8 cellular contexts compared by ENCODE assay signal in genomic region chr1:36148821-36149236, GRCh38. TPM values are rescaled to one million over a fixed set of nuclear protein-coding genes. Genes with fewer than 3 reads are reported as not detected.
DNase-seq lines count a peak whose midpoint lies in the region; ATAC-seq and TF ChIP-seq lines count a peak whose summit lies in the region.

No MANE protein-coding gene starts in this region.

- no peaks in the 10 kb centered on the region for H3K36me3 ChIP-seq in adipocyte (ENCODE audit: control insufficient read depth, insufficient read depth, low read length, severe bottlenecking)
- peaks cover 0 to 5% of the 10 kb centered on the region in 2 donors for H3K36me3 ChIP-seq in left lung
- no peaks in the 10 kb centered on the region for H3K36me3 ChIP-seq in thyroid gland

- no peak for TF ChIP-seq POLR2A in thyroid gland (IDR thresholded peaks at IDR 0.05)

- 3 to 6% methylated on average over 15 to 16 of the region's 16 CpGs for WGBS in thyroid gland, 2 donors

- H3K9ac ChIP-seq in adipocyte (ENCODE audit: low read length): peak overlapping the region; percentile 95

- no peak for DNase-seq in activated T-cell treated with anti-CD3 and anti-CD28 coated beads, Interleukin-2, amount 50 U/mL, for 4 hours
- DNase-seq in activated T-cell treated with anti-CD3 and anti-CD28 coated beads, Interleukin-2, amount 50 U/mL, for 48 hours: no peak
- DNase-seq in adipocyte (ENCODE audit: low read depth) (no peak), left lung (no peak), thyroid gland (no peak), GOT3 (lab: John Stamatoyannopoulos, UW) (no peak), OCI-M2 (lab: John Stamatoyannopoulos, UW; ENCODE audit: unreplicated experiment) (no peak), SW 1271 (lab: John Stamatoyannopoulos, UW) (no peak)

- peaks cover 63% of the 10 kb centered on the region for H3K4me1 Mint-ChIP-seq in activated T-cell treated with anti-CD3 and anti-CD28 coated beads, Interleukin-2, amount 50 U/mL, for 4 hours (ENCODE audit: low read depth)

- TF ChIP-seq CTCF in left lung (IDR thresholded peaks at IDR 0.05) (no peak), thyroid gland (IDR thresholded peaks at IDR 0.05) (no peak)

- H3K36me3 Mint-ChIP-seq in activated T-cell treated with anti-CD3 and anti-CD28 coated beads, Interleukin-2, amount 50 U/mL, for 4 hours (ENCODE audit: insufficient read depth): no peaks in the 10 kb centered on the region

- intact Hi-C loops in left lung (cut with DNase I) (no loop called here), thyroid gland (cut with DNase I) (no loop called here)

- no peak for ATAC-seq in activated T-cell treated with anti-CD3 and anti-CD28 coated beads, Interleukin-2, amount 50 U/mL, for 4 hours
- ATAC-seq in left lung: no peak

- no peaks in the 10 kb centered on the region for H3K27me3 Mint-ChIP-seq in activated T-cell treated with anti-CD3 and anti-CD28 coated beads, Interleukin-2, amount 50 U/mL, for 4 hours (ENCODE audit: low read depth)

- no peaks in the 10 kb centered on the region for H3K9me3 Mint-ChIP-seq in activated T-cell treated with anti-CD3 and anti-CD28 coated beads, Interleukin-2, amount 50 U/mL, for 4 hours

- H3K27ac ChIP-seq in left lung: peak overlapping the region; percentile 77 to 99
- H3K27ac ChIP-seq in thyroid gland: peak overlapping the region; percentile 85 to 100 (median 100)

- H3K9me3 ChIP-seq in adipocyte (ENCODE audit: control insufficient read depth, low read length): no peaks in the 10 kb centered on the region
- no peaks in the 10 kb centered on the region for H3K9me3 ChIP-seq in left lung
- H3K9me3 ChIP-seq in thyroid gland: no peaks in the 10 kb centered on the region

- H3K4me3 ChIP-seq in adipocyte (ENCODE audit: low read length) (peak overlapping the region; percentile 96), left lung (peak overlapping the region; percentile 62 to 81), thyroid gland (replicated peaks in 1 of 3) (peak overlapping the region; percentile 50 to 73 (median 60))

- peaks cover 32% of the 10 kb centered on the region for H3K4me1 ChIP-seq in adipocyte (ENCODE audit: control insufficient read depth, insufficient read depth, low read length)
- peaks cover 31 to 60% of the 10 kb centered on the region in 2 donors for H3K4me1 ChIP-seq in left lung
- H3K4me1 ChIP-seq in thyroid gland: peaks cover 41 to 55% of the 10 kb centered on the region in 2 donors

- H3K27me3 ChIP-seq in adipocyte (replicated peaks; ENCODE audit: control insufficient read depth, insufficient read depth, low read length) (no peaks in the 10 kb centered on the region), left lung (no peaks in the 10 kb centered on the region), thyroid gland (no peaks in the 10 kb centered on the region)

- H3K4me3 Mint-ChIP-seq in activated T-cell treated with anti-CD3 and anti-CD28 coated beads, Interleukin-2, amount 50 U/mL, for 4 hours: peak overlapping the region; percentile 99

RNA-seq across cellular contexts. Expression of gene TRAPPC3, which starts 0.5 kb away (rescaled TPM):
- total RNA-seq in activated T-cell treated with anti-CD3 and anti-CD28 coated beads, Interleukin-2, amount 50 U/mL, for 4 hours: 10 to 100 TPM; 64.2 to 69.6 (median 65.9) TPM
- 10 to 100 TPM; 66.0 to 71.4 TPM for total RNA-seq in left lung
- total RNA-seq in thyroid gland: 100 to 1,000 TPM; 101 to 156 (median 148) TPM

RNA-seq across cellular contexts. Expression of gene MAP7D1, which starts 7.1 kb away (rescaled TPM):
- total RNA-seq in activated T-cell treated with anti-CD3 and anti-CD28 coated beads, Interleukin-2, amount 50 U/mL, for 4 hours: 100 to 1,000 TPM; 162 to 182 (median 164) TPM
- 100 to 1,000 TPM; 123 to 147 TPM for total RNA-seq in left lung
- 10 to 100 TPM; 63.6 to 75.0 (median 68.7) TPM for total RNA-seq in thyroid gland

RNA-seq across cellular contexts. Expression of gene COL8A2, which starts 23.8 kb away (rescaled TPM):
- total RNA-seq in activated T-cell treated with anti-CD3 and anti-CD28 coated beads, Interleukin-2, amount 50 U/mL, for 4 hours: under 1 TPM; 0.08 to 0.43 (median 0.18) TPM
- total RNA-seq in left lung: 1 to 10 TPM; 7.0 to 8.4 TPM
- 10 to 100 TPM in 2 of 4 donors, 1 to 10 TPM in 2; 5.7 to 13.7 (median 10.1) TPM for total RNA-seq in thyroid gland

Comparison
In these comparisons a context has a peak if more than half of its experiments do, and no peak if none do; other contexts are left out.
1. RNA of gene COL8A2, which starts 23.8 kb away (total RNA-seq): 5.7 to 13.7 TPM in thyroid gland and 7.0 to 8.4 TPM in left lung; 0.08 to 0.43 TPM in activated T-cell treated with anti-CD3 and anti-CD28 coated beads, Interleukin-2, amount 50 U/mL, for 4 hours; every median in the first group is over 4 times any median in the second.
2. Peak in every context shown above with its lines, with median percentiles within 50 percentile points of each other: H3K4me3 ChIP-seq.